ENCODE assay signal across 13 cellular contexts in the genomic region with DNA sequence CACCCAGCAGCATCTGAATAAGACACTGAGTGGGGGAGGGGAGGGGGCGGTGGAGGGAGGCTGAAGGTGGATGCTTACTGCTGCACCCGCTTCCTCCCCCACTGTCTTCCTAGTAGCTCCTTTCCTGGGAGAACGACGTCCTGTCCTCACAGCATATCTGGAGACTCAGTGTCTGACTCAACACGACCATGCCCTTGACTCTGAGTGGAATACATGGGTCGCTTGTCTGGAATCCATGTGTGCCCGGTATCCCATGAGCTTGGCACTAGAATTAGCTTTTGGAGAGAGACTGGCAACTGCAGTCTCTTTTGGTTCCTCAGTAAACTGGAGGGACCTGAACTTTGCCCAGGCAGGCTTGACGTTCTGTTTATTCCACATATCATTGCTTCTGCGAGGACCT.
"Had no signal": no experiment of that assay in that cellular context is flagged by ENCODE, and none has a peak within 500 bp of the region (broad histone marks: within the 10 kb centered on the region; RNA-seq: fewer than 3 reads in every experiment).

No MANE protein-coding gene starts in this region.

- DNase-seq: activated CD4-positive, alpha-beta T cell treated with anti-CD3 and anti-CD28 coated beads, Interleukin-2, amount 10 ng/mL, durations not matched to agents 24 days and 14 days; activated naive CD4-positive, alpha-beta T cell treated with anti-CD3 and anti-CD28 coated beads, Interleukin-2, amount 10 ng/mL, durations not matched to agents 7 days and 5 days; caudate nucleus; colonic mucosa; hippocampal formation; kidney glomerular epithelial cell; naive thymus-derived CD4-positive, alpha-beta T cell; stimulated activated naive B cell treated with anti-CD40 and anti-IgM and Interleukin-4, amounts not matched to agents 10 μg/mL and 1 μg/mL and 100 μg/mL, for 72 hours; T-helper 1 cell; trophoblast cell had no signal

- H3K9me3 ChIP-seq: colonic mucosa, neutrophil had no signal

- ATAC-seq: naive thymus-derived CD4-positive, alpha-beta T cell; stimulated activated naive B cell treated with anti-CD40 and anti-IgM and Interleukin-4, amounts not matched to agents 10 μg/mL and 1 μg/mL and 100 μg/mL, for 72 hours; WTC11 had no signal

- H3K27ac ChIP-seq: colonic mucosa, neutrophil had no signal

- H3K4me1 ChIP-seq: colonic mucosa had no signal

- H3K27me3 ChIP-seq: colonic mucosa had no signal

- H3K36me3 ChIP-seq: colonic mucosa, neutrophil had no signal

- H3K4me3 ChIP-seq: colonic mucosa had no signal

- FAIRE-seq: endothelial cell of umbilical vein had no signal
